Comparison of ENCODE assay signal across 31 cellular contexts in the genomic region with DNA sequence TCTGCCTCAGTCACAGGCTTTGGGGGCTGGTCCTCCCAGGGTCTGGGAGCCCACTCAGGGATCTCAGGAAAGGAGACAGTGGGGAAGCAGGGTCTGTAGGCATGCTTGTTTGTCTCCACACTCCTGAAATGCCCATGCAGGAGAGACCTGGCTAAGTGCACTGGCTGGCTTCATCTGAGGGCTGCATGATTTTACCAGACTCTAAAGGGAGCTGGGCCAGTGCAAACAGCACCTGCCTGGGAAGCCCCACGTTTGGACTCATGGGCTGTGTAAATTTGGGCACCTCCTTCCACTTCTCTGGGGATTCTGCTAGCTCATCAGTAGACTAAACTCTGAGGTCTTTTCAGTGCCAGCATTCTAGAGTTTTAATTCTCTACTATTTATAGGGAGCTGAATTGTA. TPM values are rescaled to one million over a fixed set of nuclear protein-coding genes. Genes with fewer than 3 reads are reported as not detected.
"Had no signal": no experiment of that assay in that cellular context is flagged by ENCODE, and none has a peak within 500 bp of the region (broad histone marks: within the 10 kb centered on the region; RNA-seq: fewer than 3 reads in every experiment).

No MANE protein-coding gene starts in this region.

- H3K36me3 Mint-ChIP-seq: naive thymus-derived CD8-positive, alpha-beta T cell; natural killer cell treated with Interleukin-12 subunit alpha and Interleukin-12 subunit beta and Interleukin-15 and Interleukin-18, amount 100 ng/mL, for 72 hours; neural progenitor cell; stimulated activated naive B cell treated with anti-CD40 and anti-IgM and Interleukin-4, amounts not matched to agents 10 μg/mL and 1 μg/mL and 100 μg/mL, for 72 hours had no signal

- H3K27me3 Mint-ChIP-seq: natural killer cell treated with Interleukin-12 subunit alpha and Interleukin-12 subunit beta and Interleukin-15 and Interleukin-18, amount 100 ng/mL, for 72 hours; stimulated activated naive CD8-positive, alpha-beta T cell treated with anti-CD3 and anti-CD28 coated beads, Interleukin-15, Interleukin-2, amounts not matched to agents 100 ng/mL and 50 ng/mL, for 24 hours had no signal

- H3K9me3 Mint-ChIP-seq: nephron progenitor cell had no signal

- H3K27ac ChIP-seq: neural progenitor cell, ovary, parathyroid adenoma, psoas muscle, skin epidermis, spleen, stomach, thoracic aorta, thyroid gland, tibial nerve, upper lobe of left lung, vagina had no signal

- ATAC-seq: naive thymus-derived CD8-positive, alpha-beta T cell; natural killer cell treated with Interleukin-12 subunit alpha and Interleukin-12 subunit beta and Interleukin-15 and Interleukin-18, amount 100 ng/mL, for 72 hours; psoas muscle; right cardiac atrium; sciatic nerve; stimulated activated naive B cell treated with anti-CD40 and anti-IgM and Interleukin-4, amounts not matched to agents 10 μg/mL and 1 μg/mL and 100 μg/mL, for 72 hours had no signal

- H3K4me3 ChIP-seq: neural progenitor cell, ovary, psoas muscle, skin epidermis, smooth muscle cell, spleen, stomach, thoracic aorta, thyroid gland, tibial nerve, upper lobe of left lung, vagina had no signal

- H3K27ac Mint-ChIP-seq: naive thymus-derived CD8-positive, alpha-beta T cell; natural killer cell treated with Interleukin-12 subunit alpha and Interleukin-12 subunit beta and Interleukin-15 and Interleukin-18, amount 100 ng/mL, for 72 hours; nephron progenitor cell; progenitor cell of endocrine pancreas; stimulated activated naive B cell treated with anti-CD40 and anti-IgM and Interleukin-4, amounts not matched to agents 10 μg/mL and 1 μg/mL and 100 μg/mL, for 72 hours; stimulated activated naive CD8-positive, alpha-beta T cell treated with anti-CD3 and anti-CD28 coated beads, Interleukin-15, Interleukin-2, amounts not matched to agents 100 ng/mL and 50 ng/mL, for 24 hours had no signal

- H3K36me3 ChIP-seq: neural progenitor cell, ovary, spleen, stomach, thoracic aorta, thyroid gland, tibial nerve, upper lobe of left lung, vagina had no signal

- H3K4me3 Mint-ChIP-seq: naive thymus-derived CD8-positive, alpha-beta T cell; natural killer cell treated with Interleukin-12 subunit alpha and Interleukin-12 subunit beta and Interleukin-15 and Interleukin-18, amount 100 ng/mL, for 72 hours; nephron progenitor cell; neural progenitor cell; stimulated activated naive B cell treated with anti-CD40 and anti-IgM and Interleukin-4, amounts not matched to agents 10 μg/mL and 1 μg/mL and 100 μg/mL, for 72 hours; stimulated activated naive CD8-positive, alpha-beta T cell treated with anti-CD3 and anti-CD28 coated beads, Interleukin-15, Interleukin-2, amounts not matched to agents 100 ng/mL and 50 ng/mL, for 24 hours had no signal

- H3K9me3 ChIP-seq: ovary, psoas muscle, spleen, stomach, thoracic aorta, thyroid gland, tibial nerve, upper lobe of left lung, vagina had no signal

- FAIRE-seq: urothelium cell line had no signal

- H3K4me2 ChIP-seq: neural progenitor cell, smooth muscle cell had no signal

- H3K27me3 ChIP-seq: neural progenitor cell, ovary, spleen, stomach, thyroid gland, tibial nerve, upper lobe of left lung, vagina had no signal

- H3K9ac ChIP-seq: neural progenitor cell, parathyroid adenoma had no signal

- H2AFZ ChIP-seq: neural progenitor cell, parathyroid adenoma had no signal

- H3K79me2 ChIP-seq: parathyroid adenoma had no signal

- DNase-seq: naive thymus-derived CD8-positive, alpha-beta T cell; nephron progenitor cell; occipital lobe; ovary; posterior cingulate gyrus; psoas muscle; right cardiac atrium; spleen; stimulated activated CD4-positive, alpha-beta T cell treated with anti-CD3 and anti-CD28 coated beads, Interleukin-12 subunit alpha, Interleukin-12 subunit beta, amount 100 ng/mL, for 4 hours; stimulated activated CD4-positive, alpha-beta T cell treated with anti-CD3 and anti-CD28 coated beads, Interleukin-1b, Interleukin-23, amount 100 ng/mL, for 48 hours; stimulated activated CD4-positive, alpha-beta T cell treated with anti-CD3 and anti-CD28 coated beads, Interleukin-4, amount 100 ng/mL, for 1 hour; stimulated activated CD4-positive, alpha-beta T cell treated with anti-CD3 and anti-CD28 coated beads, Interleukin-4, amount 100 ng/mL, for 4 hours; stimulated activated CD8-positive, alpha-beta memory T cell treated with anti-CD3 and anti-CD28 coated beads, Interleukin-4, amount 100 ng/mL, for 48 hours; stimulated activated naive B cell treated with anti-CD40 and anti-IgM and Interleukin-4, amounts not matched to agents 10 μg/mL and 1 μg/mL and 100 μg/mL, for 72 hours; stimulated activated naive CD4-positive, alpha-beta T cell treated with Interleukin-2 at 50 U/mL for 16 hours; stomach; thyroid gland; trophoblast cell; upper lobe of left lung had no signal

- H3K4me1 Mint-ChIP-seq: naive thymus-derived CD8-positive, alpha-beta T cell; stimulated activated naive B cell treated with anti-CD40 and anti-IgM and Interleukin-4, amounts not matched to agents 10 μg/mL and 1 μg/mL and 100 μg/mL, for 72 hours had no signal

- H3K4me1 ChIP-seq: parathyroid adenoma, psoas muscle, spleen, thyroid gland, upper lobe of left lung had no signal

RNA-seq across cellular contexts. Expression of gene LYPD1, which starts 33.7 kb away (rescaled TPM):
- total RNA-seq: naive thymus-derived CD8-positive, alpha-beta T cell; natural killer cell treated with Interleukin-12 subunit alpha and Interleukin-12 subunit beta and Interleukin-15 and Interleukin-18, amount 100 ng/mL, for 72 hours; right cardiac atrium; vagina had no signal
- polyA plus RNA-seq: naive thymus-derived CD8-positive, alpha-beta T cell had no signal
